25 cellular contexts compared by ENCODE assay signal in the genomic region with DNA sequence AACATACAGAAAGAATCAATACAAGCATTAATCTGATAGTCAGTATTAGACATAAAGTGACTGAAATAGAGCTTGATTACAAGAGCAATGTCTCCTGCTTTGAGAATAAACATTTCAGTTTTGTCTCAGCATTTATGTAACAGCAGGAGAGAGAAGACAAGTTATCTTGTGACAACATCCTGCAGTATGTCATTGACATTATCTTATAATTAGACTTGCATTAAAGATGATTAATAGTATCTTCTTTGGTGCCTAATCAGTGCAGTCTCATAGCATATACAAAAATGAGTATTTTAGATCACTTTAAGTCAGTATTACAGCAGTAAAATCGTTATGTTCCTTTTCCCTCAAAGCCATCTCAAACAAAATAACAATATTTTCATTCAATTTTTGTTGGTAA.
"Had no signal": no experiment of that assay in that cellular context is flagged by ENCODE, and none has a peak within 500 bp of the region (broad histone marks: within the 10 kb centered on the region; RNA-seq: fewer than 3 reads in every experiment).

No MANE protein-coding gene starts in this region.

- DNase-seq: cortex of kidney; effector CD8-positive, alpha-beta T cell; effector memory CD8-positive, alpha-beta T cell; endodermal cell; erythroblast; esophagus squamous epithelium; foreskin fibroblast; foreskin melanocyte; gastrocnemius medialis; glutamatergic neuron; head of caudate nucleus; heart right ventricle; hippocampal formation; left cardiac atrium; left lung; left ventricle myocardium superior; lower lobe of right lung; mesenchymal stem cell; mucosa of descending colon; naive B cell; naive thymus-derived CD8-positive, alpha-beta T cell had no signal

- FAIRE-seq: endometrium, islet of Langerhans, keratinocyte had no signal

- ATAC-seq: effector memory CD8-positive, alpha-beta T cell; esophagus mucosa; gastrocnemius medialis; heart right ventricle; left cardiac atrium; left lung; left ventricle myocardium superior; lower lobe of right lung; mucosa of descending colon; naive thymus-derived CD8-positive, alpha-beta T cell had no signal
